In genomic region chr12:10722502-10722904, GRCh38 we compare ENCODE assay signal across 8 cellular contexts. TPM values are rescaled to one million over a fixed set of nuclear protein-coding genes. Genes with fewer than 3 reads are reported as not detected.
DNase-seq lines count a peak whose midpoint lies in the region; ATAC-seq and TF ChIP-seq lines count a peak whose summit lies in the region.

No MANE protein-coding gene starts in this region.

- peak overlapping the region; percentile 40 for H2AFZ ChIP-seq in neural progenitor cell (replicated peaks)

- H3K9ac ChIP-seq in neural progenitor cell = peak overlapping the region; percentile 29

- H3F3A ChIP-seq in neural progenitor cell (ENCODE audit: low read depth) = peaks cover 16% of the 10 kb centered on the region

- H3K9me3 ChIP-seq in neural progenitor cell (ENCODE audit: low read depth) (no peaks in the 10 kb centered on the region), thyroid gland (no peaks in the 10 kb centered on the region)

- H3K4me1 ChIP-seq in neural progenitor cell (peaks cover 47% of the 10 kb centered on the region), thyroid gland (peaks cover 21 to 39% of the 10 kb centered on the region in 2 donors)

- peaks cover 12% of the 10 kb centered on the region for H4K20me1 ChIP-seq in neural progenitor cell (ENCODE audit: low read depth)

- TF ChIP-seq POLR2A in thyroid gland (IDR thresholded peaks at IDR 0.05) = no peak

- peaks cover 5 to 10% of the 10 kb centered on the region in 2 donors for H3K36me3 Mint-ChIP-seq in activated T-cell treated with anti-CD3 and anti-CD28 coated beads, Interleukin-2, amount 50 U/mL, for 72 hours (ENCODE audit: insufficient read depth in 2 of 2)
- H3K36me3 Mint-ChIP-seq in neural progenitor cell = no peaks in the 10 kb centered on the region

- 0 to 1% methylated on average over 17 to 28 of the region's 36 CpGs for WGBS in thyroid gland, 2 donors

- H3K27me3 ChIP-seq in neural progenitor cell = peaks cover 26% of the 10 kb centered on the region
- H3K27me3 ChIP-seq in thyroid gland = no peaks in the 10 kb centered on the region

- peak; percentile 35 for DNase-seq in HEK293T (ENCODE audit: extremely low spot score)
- peak; percentile 34 for DNase-seq in NCI-H510A (lab: John Stamatoyannopoulos, UW)
- peak; percentile 78 for DNase-seq in activated T-cell treated with anti-CD3 and anti-CD28 coated beads, Interleukin-2, amount 50 U/mL, for 72 hours
- peak; percentile 57 for DNase-seq in fibroblast of pulmonary artery (ENCODE audit: low read depth)
- DNase-seq in neural progenitor cell (ENCODE audit: low spot score) = peak; percentile 59
- peak; percentile 47 to 48 for DNase-seq in thyroid gland
- no peak for DNase-seq in NCI-H1436 (lab: John Stamatoyannopoulos, UW)

- ATAC-seq in GM18502 (IDR thresholded peaks at IDR 0.05; ENCODE audit: poor library complexity, unreplicated experiment) = peak; percentile 55
- ATAC-seq in activated T-cell treated with anti-CD3 and anti-CD28 coated beads, Interleukin-2, amount 50 U/mL, for 72 hours (replicated peaks in 1 of 2) = peak; percentile 79 to 83

- H3K79me2 ChIP-seq in neural progenitor cell (ENCODE audit: low read depth) = peaks cover 52% of the 10 kb centered on the region

- H3K27me3 Mint-ChIP-seq in activated T-cell treated with anti-CD3 and anti-CD28 coated beads, Interleukin-2, amount 50 U/mL, for 72 hours (ENCODE audit: low read depth) = peaks cover 32% of the 10 kb centered on the region
- H3K27me3 Mint-ChIP-seq in neural progenitor cell (ENCODE audit: insufficient read depth, low read depth) = peaks cover 8% of the 10 kb centered on the region

- H3K4me2 ChIP-seq in neural progenitor cell = peak overlapping the region; percentile 86

- H3K27ac Mint-ChIP-seq in activated T-cell treated with anti-CD3 and anti-CD28 coated beads, Interleukin-2, amount 50 U/mL, for 72 hours = peak overlapping the region; percentile 83
- peak overlapping the region; percentile 26 for H3K27ac Mint-ChIP-seq in neural progenitor cell

- H3K4me1 Mint-ChIP-seq in activated T-cell treated with anti-CD3 and anti-CD28 coated beads, Interleukin-2, amount 50 U/mL, for 72 hours (ENCODE audit: low read depth) = peaks cover 32% of the 10 kb centered on the region
- peaks cover 32% of the 10 kb centered on the region for H3K4me1 Mint-ChIP-seq in neural progenitor cell

- H3K27ac ChIP-seq in neural progenitor cell = peak overlapping the region; percentile 8
- H3K27ac ChIP-seq in thyroid gland = peak overlapping the region; percentile 78 to 98 (median 96)

- H3K4me3 ChIP-seq in fibroblast of pulmonary artery (replicated peaks; ENCODE audit: low read depth, low read length) (peak overlapping the region; percentile 92), neural progenitor cell (peak overlapping the region; percentile 82), thyroid gland (replicated peaks in 1 of 3) (peak overlapping the region; percentile 50 to 94 (median 89))

- peak overlapping the region; percentile 84 to 99 for H3K4me3 Mint-ChIP-seq in activated T-cell treated with anti-CD3 and anti-CD28 coated beads, Interleukin-2, amount 50 U/mL, for 72 hours
- H3K4me3 Mint-ChIP-seq in neural progenitor cell = peak overlapping the region; percentile 97

- no peak for TF ChIP-seq CTCF in fibroblast of pulmonary artery (IDR thresholded peaks at IDR 0.05; ENCODE audit: low read length, missing control alignments)
- TF ChIP-seq CTCF in neural progenitor cell (IDR thresholded peaks at IDR 0.05) = peak; percentile 28
- TF ChIP-seq CTCF in thyroid gland (IDR thresholded peaks at IDR 0.05) = peak in 4 of 6 experiments; percentile 10 to 26 (median 16)

- H3K36me3 ChIP-seq in neural progenitor cell = no peaks in the 10 kb centered on the region
- H3K36me3 ChIP-seq in thyroid gland = no peaks in the 10 kb centered on the region

- POLR2A ChIA-PET in HEK293T (lab: Yijun Ruan, JAX) = interaction anchor here (1.4 to 1.5 kb wide), 3 partner anchors 10 to 449 kb away, joined by 4 to 8 read pairs (median 4); partner anchors contain the start of gene SMIM10L1

- intact Hi-C loops in thyroid gland (cut with DNase I) = no loop called here

- no peaks in the 10 kb centered on the region for H3K9me3 Mint-ChIP-seq in activated T-cell treated with anti-CD3 and anti-CD28 coated beads, Interleukin-2, amount 50 U/mL, for 72 hours
- H3K9me3 Mint-ChIP-seq in neural progenitor cell = no peaks in the 10 kb centered on the region

- CTCF ChIA-PET in HEK293T (lab: Yijun Ruan, JAX) = no interaction called here

TF ChIP-seq in HEK293T, 16 proteins besides CTCF, POLR2A, EP300 and RAD21:
- TF ChIP-seq NFRKB (IDR thresholded peaks at IDR 0.05) = no peak
- TF ChIP-seq FOXM1 (IDR thresholded peaks at IDR 0.05; ENCODE audit: borderline replicate concordance) = no peak
- TF ChIP-seq, protein P1, sequence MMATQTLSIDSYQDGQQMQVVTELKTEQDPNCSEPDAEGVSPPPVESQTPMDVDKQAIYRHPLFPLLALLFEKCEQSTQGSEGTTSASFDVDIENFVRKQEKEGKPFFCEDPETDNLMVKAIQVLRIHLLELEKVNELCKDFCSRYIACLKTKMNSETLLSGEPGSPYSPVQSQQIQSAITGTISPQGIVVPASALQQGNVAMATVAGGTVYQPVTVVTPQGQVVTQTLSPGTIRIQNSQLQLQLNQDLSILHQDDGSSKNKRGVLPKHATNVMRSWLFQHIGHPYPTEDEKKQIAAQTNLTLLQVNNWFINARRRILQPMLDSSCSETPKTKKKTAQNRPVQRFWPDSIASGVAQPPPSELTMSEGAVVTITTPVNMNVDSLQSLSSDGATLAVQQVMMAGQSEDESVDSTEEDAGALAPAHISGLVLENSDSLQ (IDR thresholded peaks at IDR 0.05) = no peak
- no peak for TF ChIP-seq CTBP1 (IDR thresholded peaks at IDR 0.05; ENCODE audit: borderline replicate concordance)
- TF ChIP-seq FOXK2 (IDR thresholded peaks at IDR 0.05) = no peak
- no peak for TF ChIP-seq LEF1 (IDR thresholded peaks at IDR 0.05; ENCODE audit: borderline replicate concordance)
- no peak for TF ChIP-seq FOXA1 (IDR thresholded peaks at IDR 0.05)

RNA-seq across cellular contexts. Expression of gene YBX3, which starts 0.6 kb away (rescaled TPM):
- 100 to 1,000 TPM; 108 to 132 TPM for total RNA-seq in activated T-cell treated with anti-CD3 and anti-CD28 coated beads, Interleukin-2, amount 50 U/mL, for 72 hours
- total RNA-seq in neural progenitor cell (ENCODE audit: low replicate concordance) (78.9 and 123 TPM in 2 replicates), thyroid gland (100 to 1,000 TPM; 123 to 351 (median 233) TPM)

RNA-seq across cellular contexts. Expression of gene STYK1, which starts 48.7 kb away (rescaled TPM):
- total RNA-seq in activated T-cell treated with anti-CD3 and anti-CD28 coated beads, Interleukin-2, amount 50 U/mL, for 72 hours = 1 to 10 TPM; 1.6 to 1.8 TPM
- 0.06 and 0.15 TPM in 2 replicates for total RNA-seq in neural progenitor cell (ENCODE audit: low replicate concordance)
- total RNA-seq in thyroid gland = under 1 TPM in 1 of 4 donors, not detected in 3; 0.40 TPM
